ENCODE assay signal across 8 cellular contexts in the genomic region with DNA sequence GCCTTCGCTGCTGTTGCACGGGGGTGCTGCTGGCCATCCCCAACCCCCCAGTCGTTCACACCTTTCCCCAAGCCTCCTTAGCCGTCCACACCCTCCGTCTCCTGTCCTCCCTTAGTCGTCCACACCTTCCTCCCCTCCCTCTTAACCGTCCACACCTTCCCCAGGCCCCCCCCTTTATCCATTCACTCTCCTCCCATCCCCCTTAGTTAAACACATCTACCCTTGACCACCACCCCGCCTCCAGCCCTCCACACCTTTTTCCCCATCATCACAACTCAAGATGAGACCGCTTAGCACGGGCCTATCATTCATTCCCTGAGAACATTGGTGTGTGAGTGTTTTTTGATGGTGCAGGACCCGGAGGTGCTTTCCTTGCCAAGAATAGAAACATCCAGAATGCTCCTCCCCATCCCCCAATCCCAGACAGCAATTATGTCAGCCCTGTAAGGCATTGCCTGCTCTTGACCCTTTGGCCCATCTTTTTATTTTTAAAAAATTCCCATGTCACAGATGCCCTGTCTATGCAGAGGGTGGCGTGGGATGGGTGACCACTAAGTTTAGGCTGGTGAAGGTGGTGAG. TPM values are rescaled to one million over a fixed set of nuclear protein-coding genes. Genes with fewer than 3 reads are reported as not detected.
A peak's percentile ranks its signal among the peaks of the same experiment; 100 is the strongest.
DNase-seq lines count a peak whose midpoint lies in the region; ATAC-seq, FAIRE-seq and TF ChIP-seq lines count a peak whose summit lies in the region.

No MANE protein-coding gene starts in this region.

- ATAC-seq in GM21717 (IDR thresholded peaks at IDR 0.05; ENCODE audit: unreplicated experiment) = no peak

- CTCF ChIA-PET in Calu3 (lab: Charles Lee) = interaction anchor here (0.5 to 2.1 kb wide), 5 partner anchors 12 to 1546 kb away, joined by 3 to 10 read pairs (median 4); no protein-coding TSS in a partner anchor

- intact Hi-C loops in Calu3 (cut with micrococcal nuclease; ENCODE audit: unreplicated experiment) = no loop called here

- H3K27ac Mint-ChIP-seq in Calu3 (ENCODE audit: unreplicated experiment) = peak overlapping the region; percentile 42

- H3K9me3 ChIP-seq in MG63 (no peaks in the 10 kb centered on the region), mesodermal cell (ENCODE audit: control insufficient read depth, low read length) (no peaks in the 10 kb centered on the region)

- FAIRE-seq in D721Med (lab: Jason Lieb, UNC) = no peak

- H3K4me1 Mint-ChIP-seq in Calu3 (ENCODE audit: low read depth, unreplicated experiment) = peaks cover 43% of the 10 kb centered on the region

- TF ChIP-seq CTCF in Calu3 (IDR thresholded peaks at IDR 0.05; ENCODE audit: unreplicated experiment) = no peak
- no peak for TF ChIP-seq CTCF in choroid plexus epithelial cell (conservative IDR thresholded peaks at IDR 0.05; ENCODE audit: low read depth, low read length)
- no peak for TF ChIP-seq CTCF in D721Med (IDR thresholded peaks at IDR 0.05; ENCODE audit: insufficient read depth, missing control alignments)

- H3K27ac ChIP-seq in mesodermal cell (ENCODE audit: low read depth, low read length, severe bottlenecking) (no peak overlapping the region), urinary bladder (ENCODE audit: low read depth) (peak overlapping the region; percentile 56)

- H3K4me3 ChIP-seq in MG63 (peak overlapping the region; percentile 60), choroid plexus epithelial cell (ENCODE audit: low read depth, low read length) (peak overlapping the region; percentile 77), mesodermal cell (ENCODE audit: extremely low read depth, insufficient read depth, low read length, poor library complexity, severe bottlenecking) (peak overlapping the region; percentile 76), urinary bladder (ENCODE audit: low read depth, low read length) (peak overlapping the region; percentile 99)

- H3K36me3 ChIP-seq in MG63 = peaks cover 3% of the 10 kb centered on the region; the same call in 1 of the 2 replicates
- peaks cover 4% of the 10 kb centered on the region for H3K36me3 ChIP-seq in mesodermal cell (ENCODE audit: control insufficient read depth, insufficient read depth, low read length)
- no peaks in the 10 kb centered on the region for H3K36me3 ChIP-seq in urinary bladder (ENCODE audit: insufficient read depth)

- no peaks in the 10 kb centered on the region for H3K27me3 Mint-ChIP-seq in Calu3 (ENCODE audit: unreplicated experiment)

- H3K9me3 Mint-ChIP-seq in Calu3 (ENCODE audit: low read depth, unreplicated experiment) = no peaks in the 10 kb centered on the region

- peaks cover 40% of the 10 kb centered on the region for H3K36me3 Mint-ChIP-seq in Calu3 (ENCODE audit: insufficient read depth, unreplicated experiment)

- DNase-seq in Calu3 (no peak), MG63 (no peak), choroid plexus epithelial cell (ENCODE audit: low read depth) (peak; percentile 40), DMS79 treated with DMSO at 0.1 percent for 48 hours (lab: John Stamatoyannopoulos, UW) (no peak), D721Med (ENCODE audit: insufficient read length, low spot score) (no peak)

- H3K4me1 ChIP-seq in mesodermal cell (ENCODE audit: control insufficient read depth, insufficient read depth, low read length, poor library complexity, severe bottlenecking) (peaks cover 15% of the 10 kb centered on the region), urinary bladder (ENCODE audit: insufficient read depth) (peaks cover 5% of the 10 kb centered on the region)

- no TSS peak for BruUV-seq in Calu3 (replicated peaks; lab: Mats Ljungman, UMichigan)

- H3K4me3 Mint-ChIP-seq in Calu3 (ENCODE audit: low read depth, unreplicated experiment) = peak overlapping the region; percentile 80

- 1 to 11% methylated on average over 6 to 7 of the region's 12 CpGs for WGBS in mesodermal cell (ENCODE audit: insufficient coverage in 2 of 2), 2 experiments
- 9% methylated on average over 12 of the region's 12 CpGs for WGBS in urinary bladder

- H3K27me3 ChIP-seq in MG63 = no peaks in the 10 kb centered on the region

RNA-seq across cellular contexts. Expression of a gene that starts 1.4 kb away (rescaled TPM):
- 21.7 and 24.4 TPM in 2 replicates for total RNA-seq in Calu3 (2022)
- 5.0 and 19.1 TPM in 2 replicates for total RNA-seq in MG63 (2014; rRNA removed; shearing (Covaris generic); ENCODE audit: low replicate concordance)
- polyA plus RNA-seq in mesodermal cell (2013, experiment 1 of 2) = 8.8 TPM
- 8.2 TPM for polyA plus RNA-seq in mesodermal cell (2013, experiment 2 of 2)
- total RNA-seq in urinary bladder = 19.4 TPM
- polyA plus RNA-seq in urinary bladder = 9.0 TPM
